11 cellular contexts compared by ENCODE assay signal in genomic region chr10:97882142-97883091, GRCh38. TPM values are rescaled to one million over a fixed set of nuclear protein-coding genes. Genes with fewer than 3 reads are reported as not detected.
DNase-seq lines count a peak whose midpoint lies in the region; ATAC-seq lines count a peak whose summit lies in the region.
"Had no signal": no experiment of that assay in that cellular context is flagged by ENCODE, and none has a peak within 500 bp of the region (broad histone marks: within the 10 kb centered on the region; RNA-seq: fewer than 3 reads in every experiment).

No MANE protein-coding gene starts in this region.

- ATAC-seq in esophagus mucosa (peak; percentile 75), sciatic nerve (no peak)

- no peaks in the 10 kb centered on the region for H3K36me3 Mint-ChIP-seq in activated T-helper 2 cell treated with anti-CD3 and anti-CD28 coated beads, Interferon-gamma antibody, Interleukin-2, Interleukin-4, amounts not matched to agents 10 μg/mL and 5 μg/mL and 100 μg/mL, durations not matched to agents 14 hours and 24 hours and 36 hours (ENCODE audit: low read depth)

- H3K4me1 Mint-ChIP-seq in activated T-helper 2 cell treated with anti-CD3 and anti-CD28 coated beads, Interferon-gamma antibody, Interleukin-2, Interleukin-4, amounts not matched to agents 10 μg/mL and 5 μg/mL and 100 μg/mL, durations not matched to agents 14 hours and 24 hours and 36 hours (ENCODE audit: low read depth): no peaks in the 10 kb centered on the region

- H3K27ac Mint-ChIP-seq in activated T-helper 2 cell treated with anti-CD3 and anti-CD28 coated beads, Interferon-gamma antibody, Interleukin-2, Interleukin-4, amounts not matched to agents 10 μg/mL and 5 μg/mL and 100 μg/mL, durations not matched to agents 14 hours and 24 hours and 36 hours: no peak overlapping the region

- H3K9me3 Mint-ChIP-seq in activated T-helper 2 cell treated with anti-CD3 and anti-CD28 coated beads, Interferon-gamma antibody, Interleukin-2, Interleukin-4, amounts not matched to agents 10 μg/mL and 5 μg/mL and 100 μg/mL, durations not matched to agents 14 hours and 24 hours and 36 hours: no peaks in the 10 kb centered on the region

- H3K27me3 Mint-ChIP-seq in activated T-helper 2 cell treated with anti-CD3 and anti-CD28 coated beads, Interferon-gamma antibody, Interleukin-2, Interleukin-4, amounts not matched to agents 10 μg/mL and 5 μg/mL and 100 μg/mL, durations not matched to agents 14 hours and 24 hours and 36 hours (ENCODE audit: low read depth): no peaks in the 10 kb centered on the region

- no peak overlapping the region for H3K4me3 ChIP-seq in skeletal muscle cell (ENCODE audit: low read depth, low read length)

- H3K4me3 Mint-ChIP-seq in activated T-helper 2 cell treated with anti-CD3 and anti-CD28 coated beads, Interferon-gamma antibody, Interleukin-2, Interleukin-4, amounts not matched to agents 10 μg/mL and 5 μg/mL and 100 μg/mL, durations not matched to agents 14 hours and 24 hours and 36 hours (ENCODE audit: low read depth): no peak overlapping the region

- intact Hi-C loops in activated T-helper 2 cell treated with anti-CD3 and anti-CD28 coated beads, Interferon-gamma antibody, Interleukin-2, Interleukin-4, amounts not matched to agents 10 μg/mL and 5 μg/mL and 100 μg/mL, durations not matched to agents 14 hours and 24 hours and 36 hours (cut with micrococcal nuclease): no loop called here
- intact Hi-C loops in sciatic nerve (cut with DNase I): no loop called here

- peak; percentile 77 for DNase-seq in DMS53 (lab: John Stamatoyannopoulos, UW)
- DNase-seq in DMS53 treated with DMSO at 0.1 percent for 48 hours (lab: John Stamatoyannopoulos, UW; ENCODE audit: unreplicated experiment): no peak
- peak; percentile 40 for DNase-seq in RKO (ENCODE audit: low spot score)
- peak; percentile 59 for DNase-seq in skeletal muscle cell (ENCODE audit: low read depth)
- DNase-seq in activated T-helper 2 cell treated with anti-CD3 and anti-CD28 coated beads, Interferon-gamma antibody, Interleukin-2, Interleukin-4, amounts not matched to agents 10 μg/mL and 5 μg/mL and 100 μg/mL, durations not matched to agents 14 hours and 24 hours and 36 hours (ENCODE audit: low spot score): no peak
- DNase-seq in OCI-M1 (lab: John Stamatoyannopoulos, UW): no peak
- DNase-seq in sciatic nerve (ENCODE audit: low spot score): no peak
- DNase-seq: central memory CD4-positive, alpha-beta T cell; NCI-H1092; T-helper 9 cell had no signal

RNA-seq across cellular contexts. Expression of gene GOLGA7B, which starts 32.8 kb away (rescaled TPM):
- total RNA-seq in esophagus mucosa (1.4 TPM), sciatic nerve (4.6 TPM)
- total RNA-seq in activated T-helper 2 cell treated with anti-CD3 and anti-CD28 coated beads, Interferon-gamma antibody, Interleukin-2, Interleukin-4, amounts not matched to agents 10 μg/mL and 5 μg/mL and 100 μg/mL, durations not matched to agents 14 hours and 24 hours and 36 hours: 0.34 and 0.62 TPM in 2 replicates

Comparison
In these comparisons a context has a peak if more than half of its experiments do, and no peak if none do; other contexts are left out.
1. DNase-seq: peak in DMS53 (single experiment), RKO (single experiment) and skeletal muscle cell (single experiment); none in DMS53 treated with DMSO at 0.1 percent for 48 hours (single experiment), activated T-helper 2 cell treated with anti-CD3 and anti-CD28 coated beads, Interferon-gamma antibody, Interleukin-2, Interleukin-4, amounts not matched to agents 10 μg/mL and 5 μg/mL and 100 μg/mL, durations not matched to agents 14 hours and 24 hours and 36 hours (single experiment), OCI-M1 (single experiment) and sciatic nerve (single experiment).